Comparison of ENCODE assay signal across 8 cellular contexts in the genomic region with DNA sequence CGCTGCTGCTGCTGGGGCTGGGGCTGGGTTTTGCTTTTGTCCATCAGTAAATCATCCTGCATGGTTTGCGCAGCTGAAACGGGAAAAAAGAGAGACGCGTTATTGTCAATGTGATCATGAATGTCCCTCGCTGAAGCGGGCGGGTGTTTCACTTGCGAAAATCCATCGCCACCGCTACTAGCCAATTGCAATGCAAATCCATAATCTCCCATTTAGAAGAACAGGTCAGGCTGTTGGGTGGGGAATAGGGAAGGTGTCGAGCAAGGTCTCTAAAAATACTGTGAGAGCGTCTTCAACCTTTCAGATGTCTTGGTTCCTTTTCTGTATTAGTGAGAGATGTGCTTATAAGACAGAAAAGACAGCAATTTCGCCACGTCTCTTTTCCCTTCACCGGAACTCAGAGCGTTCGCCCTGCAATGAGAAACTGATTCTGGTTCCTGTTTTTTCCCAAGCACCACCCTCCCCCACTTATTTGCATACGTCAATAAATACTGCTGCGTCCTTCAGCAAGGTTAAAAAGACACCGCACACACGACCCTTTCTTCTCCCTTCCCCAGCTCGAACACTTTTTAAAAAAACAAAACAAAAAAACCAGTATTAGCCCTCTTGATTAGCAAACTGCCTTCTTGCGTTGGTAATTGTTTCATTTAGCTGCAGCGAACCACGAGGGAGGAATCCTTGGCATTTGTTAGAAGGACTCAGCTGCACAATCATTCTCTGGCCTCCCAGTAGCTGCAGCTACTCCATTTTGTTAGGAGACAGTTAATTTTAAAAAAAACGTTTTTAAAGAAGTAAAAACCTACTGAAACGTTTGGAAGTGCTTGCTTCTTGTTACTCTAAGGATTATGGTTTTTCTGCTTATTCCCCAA. TPM values are rescaled to one million over a fixed set of nuclear protein-coding genes. Genes with fewer than 3 reads are reported as not detected.
DNase-seq lines count a peak whose midpoint lies in the region; ATAC-seq and FAIRE-seq lines count a peak whose summit lies in the region.

No MANE protein-coding gene starts in this region.

- H3K27ac Mint-ChIP-seq in memory B cell: peak overlapping the region; percentile 91

- no peaks in the 10 kb centered on the region for H3K27me3 Mint-ChIP-seq in memory B cell

- peaks cover 31% of the 10 kb centered on the region for H3K4me1 Mint-ChIP-seq in memory B cell

- peak overlapping the region; percentile 91 for H3K4me3 Mint-ChIP-seq in memory B cell

- peak; percentile 92 for FAIRE-seq in GM18507 (lab: Jason Lieb, UNC)

- DNase-seq in AG08395 (ENCODE audit: low spot score): peak; percentile 59
- DNase-seq in GM18507 (ENCODE audit: extremely low spot score, insufficient read length, low read depth): peak; percentile 47
- DNase-seq in NCI-H460 (ENCODE audit: extremely low read depth, low read depth): peak; percentile 67
- DNase-seq in activated CD4-positive, alpha-beta T cell treated with anti-CD3 and anti-CD28 coated beads, Interleukin-2, amount 50 U/mL, for 48 hours: peak; percentile 16 to 32
- peak; percentile 90 for DNase-seq in epidermal melanocyte (ENCODE audit: insufficient read length, low spot score)
- DNase-seq in memory B cell (ENCODE audit: low spot score in 2 of 2): peak; percentile 37 to 55

- peak overlapping the region; percentile 84 for H3K27ac ChIP-seq in stomach smooth muscle (ENCODE audit: low read length)

- peak; percentile 59 for ATAC-seq in HG03066 (IDR thresholded peaks at IDR 0.05; ENCODE audit: low read depth, unreplicated experiment)
- ATAC-seq in memory B cell (ENCODE audit: low read depth): peak; percentile 72

- no peaks in the 10 kb centered on the region for H3K27me3 ChIP-seq in stomach smooth muscle (ENCODE audit: control insufficient read depth in 1 of 2, insufficient read depth in 2 of 2, low read length in 2 of 2)

- peaks cover 13% of the 10 kb centered on the region for H3K4me1 ChIP-seq in stomach smooth muscle (ENCODE audit: control insufficient read depth, insufficient read depth, low read length)

- H3K4me3 ChIP-seq in stomach smooth muscle (ENCODE audit: low read length in 2 of 2): peak overlapping the region; percentile 86 to 87

- H3K9me3 ChIP-seq in stomach smooth muscle (ENCODE audit: control insufficient read depth in 2 of 2, low read length in 2 of 2): no peaks in the 10 kb centered on the region

- no peaks in the 10 kb centered on the region for H3K9me3 Mint-ChIP-seq in memory B cell

- no peaks in the 10 kb centered on the region for H3K36me3 ChIP-seq in stomach smooth muscle (ENCODE audit: control insufficient read depth in 2 of 2, insufficient read depth in 2 of 2, low read length in 2 of 2)

- peak overlapping the region; percentile 71 to 75 for H3K9ac ChIP-seq in stomach smooth muscle (ENCODE audit: low read length in 2 of 2)

- no peaks in the 10 kb centered on the region for H3K36me3 Mint-ChIP-seq in memory B cell

RNA-seq across cellular contexts. Expression of a gene that starts 50.4 kb away (rescaled TPM):
- 3.4 and 3.5 TPM in 2 replicates for total RNA-seq in NCI-H460 (2014; rRNA removed; shearing (Covaris generic))
- 1.0 and 1.1 TPM in 2 replicates for polyA plus RNA-seq in NCI-H460 (2014; cell fraction: nucleus; rRNA removed)

RNA-seq across cellular contexts. Expression of a gene that starts 50.4 kb away (rescaled TPM):
- total RNA-seq in NCI-H460 (2014; rRNA removed; shearing (Covaris generic)): 8.5 and 9.7 TPM in 2 replicates
- polyA plus RNA-seq in NCI-H460 (2014; cell fraction: nucleus; rRNA removed): 12.5 and 15.2 TPM in 2 replicates

Comparison
In these comparisons a context has a peak if more than half of its experiments do, and no peak if none do; other contexts are left out.
1. Peak in every context shown above with its lines: DNase-seq, ATAC-seq, H3K4me3 ChIP-seq and H3K27ac ChIP-seq.
2. DNase-seq: peak in every context shown above with its lines; median percentile 90 in epidermal melanocyte; 67 in NCI-H460; 59 in AG08395; 47 in GM18507; 46 in memory B cell; 24 in activated CD4-positive, alpha-beta T cell treated with anti-CD3 and anti-CD28 coated beads, Interleukin-2, amount 50 U/mL, for 48 hours.